ENCODE assay signal across 8 cellular contexts in the genomic region with DNA sequence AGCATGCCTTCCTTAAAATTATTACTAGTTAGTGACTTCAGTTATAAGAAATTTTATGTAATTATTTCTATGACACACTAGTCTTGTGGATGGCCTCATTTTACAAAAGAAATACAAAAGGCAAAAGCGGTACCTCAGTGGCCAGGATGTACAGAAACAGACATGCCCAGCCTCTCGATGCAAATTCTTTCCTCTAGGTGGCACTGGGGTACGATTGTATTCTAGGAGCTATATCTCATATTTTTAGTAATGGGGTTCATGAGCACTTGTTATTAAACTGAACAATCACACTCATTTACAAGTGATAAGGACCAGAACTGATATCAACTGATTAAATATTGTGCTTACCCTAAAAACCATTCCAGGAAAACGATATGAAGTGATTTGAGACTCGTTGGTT. TPM values are rescaled to one million over a fixed set of nuclear protein-coding genes. Genes with fewer than 3 reads are reported as not detected.
DNase-seq lines count a peak whose midpoint lies in the region; ATAC-seq and TF ChIP-seq lines count a peak whose summit lies in the region.

No MANE protein-coding gene starts in this region.

- no peaks in the 10 kb centered on the region for H3K9me3 ChIP-seq in AG04450 (ENCODE audit: control insufficient read depth, insufficient read depth, low read length)
- H3K9me3 ChIP-seq in PC-3 (ENCODE audit: low read length): no peaks in the 10 kb centered on the region

- no peaks in the 10 kb centered on the region for H3F3A ChIP-seq in PC-3 (ENCODE audit: low read length, unreplicated experiment)

- H3K4me1 ChIP-seq in PC-3 (ENCODE audit: insufficient read depth, low read length): no peaks in the 10 kb centered on the region

- no peaks in the 10 kb centered on the region for H3K27me3 ChIP-seq in AG04450 (ENCODE audit: control insufficient read depth, insufficient read depth, low read length)
- no peaks in the 10 kb centered on the region for H3K27me3 ChIP-seq in PC-3 (ENCODE audit: low read length)

- no peaks in the 10 kb centered on the region for H4K20me1 ChIP-seq in PC-3 (ENCODE audit: low read length)

- H3K36me3 ChIP-seq in PC-3 (ENCODE audit: low read depth, low read length): no peaks in the 10 kb centered on the region

- TF ChIP-seq CTCF in AG04450 (IDR thresholded peaks at IDR 0.05; ENCODE audit: low read depth, low read length) (peak; percentile 65), GM13976 (IDR thresholded peaks at IDR 0.05; ENCODE audit: borderline replicate concordance, control extremely low read depth, extremely low read depth, insufficient read depth, missing control alignments) (peak; percentile 31), PC-3 (conservative IDR thresholded peaks at IDR 0.05; ENCODE audit: low read depth, low read length) (peak; percentile 71), foreskin fibroblast (IDR thresholded peaks at IDR 0.05; ENCODE audit: low read depth, low read length) (peak; percentile 31)

- intact Hi-C loops in PC-3 (cut with micrococcal nuclease): no loop called here

- H2AFZ ChIP-seq in PC-3 (ENCODE audit: low read length): no peak overlapping the region

- BruUV-seq in PC-3 (replicated peaks; lab: Mats Ljungman, UMichigan): no TSS peak

- no peak overlapping the region for H3K9ac ChIP-seq in PC-3 (ENCODE audit: low read length)

- H3K79me2 ChIP-seq in PC-3 (ENCODE audit: low read length): no peaks in the 10 kb centered on the region

- no peaks in the 10 kb centered on the region for H3K9me2 ChIP-seq in PC-3 (replicated peaks; ENCODE audit: low read length)

- DNase-seq in AG04450 (ENCODE audit: low read depth, low spot score) (no peak), GM13976 (ENCODE audit: low spot score) (peak; percentile 32), PC-3 (peak; percentile 45), foreskin fibroblast (peak in 1 of 2 donors; percentile 40), UCSD-AML1 (lab: John Stamatoyannopoulos, UW; ENCODE audit: unreplicated experiment) (no peak)
- no peak for DNase-seq in stimulated activated CD8-positive, alpha-beta memory T cell treated with anti-CD3 and anti-CD28 coated beads, Interleukin-4, amount 100 ng/mL, for 48 hours
- no peak for DNase-seq in activated CD4-positive, alpha-beta T cell treated with anti-CD3 and anti-CD28 coated beads, Interleukin-2, amount 50 U/mL, for 48 hours

- H3K27ac ChIP-seq in AG04450 (ENCODE audit: low read depth, low read length): no peak overlapping the region
- H3K27ac ChIP-seq in PC-3 (ENCODE audit: low read length): no peak overlapping the region

- CTCF ChIA-PET in AG04450 (lab: Charles Lee): interaction anchor here (0.6 to 4.9 kb wide), 25 partner anchors 10 to 499 kb away, joined by 3 to 52 read pairs (median 4); no protein-coding TSS in a partner anchor
- CTCF ChIA-PET in PC-3 (lab: Charles Lee): interaction anchor here (0.6 to 1.9 kb wide), 3 partner anchors 11 to 38 kb away, joined by 3 to 5 read pairs (median 4); no protein-coding TSS in a partner anchor

- ATAC-seq in PC-3: peak; percentile 42; the same call in 1 of the 2 replicates
- ATAC-seq in GM21360 (IDR thresholded peaks at IDR 0.05; ENCODE audit: unreplicated experiment): no peak

- H3K4me2 ChIP-seq in PC-3 (ENCODE audit: low read length): no peak overlapping the region

- in situ Hi-C loops in GM13976 (cut with MboI; ENCODE audit: low sequenced_read_pairs, unreplicated experiment): no loop called here

- H3K4me3 ChIP-seq in AG04450 (ENCODE audit: low read depth, low read length) (no peak overlapping the region), PC-3 (ENCODE audit: low read length) (no peak overlapping the region), foreskin fibroblast (ENCODE audit: low read depth in 1 of 2, low read length in 2 of 2) (no peak overlapping the region)

- POLR2A ChIA-PET in AG04450 (lab: Yijun Ruan, JAX): interaction anchor here (0.6 kb wide), 1 partner anchor 499 kb away, joined by 6 read pairs; no protein-coding TSS in a partner anchor
- POLR2A ChIA-PET in PC-3 (lab: Charles Lee; ENCODE audit: unreplicated experiment): no interaction called here

RNA-seq across cellular contexts. Expression of gene SOD2, which starts 59.8 kb away (rescaled TPM):
- polyA plus RNA-seq in AG04450 (2011; rRNA removed): 126 and 194 TPM in 2 replicates
- polyA minus RNA-seq in AG04450 (2011; rRNA and poly(A)+ RNA removed): 205 and 289 TPM in 2 replicates
- total RNA-seq in PC-3 (2014; rRNA removed): 69.5 and 78.2 TPM in 2 replicates

Comparison
In these comparisons a context has a peak if more than half of its experiments do, and no peak if none do; other contexts are left out.
1. DNase-seq: peak in GM13976 (single experiment) and PC-3 (single experiment); none in AG04450 (single experiment), stimulated activated CD8-positive, alpha-beta memory T cell treated with anti-CD3 and anti-CD28 coated beads, Interleukin-4, amount 100 ng/mL, for 48 hours (single experiment), UCSD-AML1 (single experiment) and activated CD4-positive, alpha-beta T cell treated with anti-CD3 and anti-CD28 coated beads, Interleukin-2, amount 50 U/mL, for 48 hours (0 of 2).
2. Peak in every context shown above with its lines, with median percentiles within 50 percentile points of each other: CTCF ChIP-seq.